ENCODE assay signal across 1 cellular context in the genomic region with DNA sequence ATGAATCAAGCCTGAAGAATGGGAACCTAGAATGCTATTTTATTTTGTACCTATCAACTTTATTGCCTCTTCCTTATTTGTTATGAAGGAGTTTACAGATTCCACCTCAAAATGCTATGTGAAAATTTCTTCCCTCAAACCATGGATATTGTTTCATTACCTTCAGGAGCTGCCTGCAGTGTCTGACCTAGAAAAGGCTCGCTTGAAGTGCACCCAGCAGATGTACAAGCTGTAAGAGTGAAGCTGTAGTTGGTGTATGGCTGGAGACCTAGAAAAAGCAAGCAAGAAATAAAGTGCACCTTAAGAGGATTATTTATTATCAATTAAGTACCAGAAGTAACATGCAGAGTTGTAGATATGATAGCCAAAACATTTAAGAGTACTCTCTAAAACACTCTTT.
TF ChIP-seq lines count a peak whose summit lies in the region.

No MANE protein-coding gene starts in this region.

TF ChIP-seq in H1, 55 proteins besides CTCF, POLR2A, EP300 and RAD21 (continued from another document):
- no peak for TF ChIP-seq ATF2 (IDR thresholded peaks at IDR 0.05; ENCODE audit: low read length)
- TF ChIP-seq BRCA1 (IDR thresholded peaks at IDR 0.05; ENCODE audit: low read depth, low read length) = no peak
- no peak for TF ChIP-seq SP2 (IDR thresholded peaks at IDR 0.05; ENCODE audit: low read length)
- TF ChIP-seq SAP30 (IDR thresholded peaks at IDR 0.05; ENCODE audit: insufficient read depth, insufficient replicate concordance, low read length) = no peak
- TF ChIP-seq SP4 (IDR thresholded peaks at IDR 0.05; ENCODE audit: low read length) = no peak
- TF ChIP-seq JUN (IDR thresholded peaks at IDR 0.05; ENCODE audit: low read depth, low read length) = no peak
TF ChIP-seq in H1: peak in this region for 0.
